In genomic region chr17:42458497-42459255, GRCh38 we compare ENCODE assay signal across 8 cellular contexts. TPM values are rescaled to one million over a fixed set of nuclear protein-coding genes. Genes with fewer than 3 reads are reported as not detected.
A peak's percentile ranks its signal among the peaks of the same experiment; 100 is the strongest.
DNase-seq lines count a peak whose midpoint lies in the region; ATAC-seq and TF ChIP-seq lines count a peak whose summit lies in the region.

Gene ATP6V0A1 (plus strand): TSS chr17:42458878. CDS start chr17:42460895, 2,017 bp downstream.

- no peaks in the 10 kb centered on the region for H3K9me2 ChIP-seq in Loucy (replicated peaks; ENCODE audit: low read depth, low read length)

- DNase-seq in DMS114 treated with DMSO at 0.1 percent for 48 hours (lab: John Stamatoyannopoulos, UW; ENCODE audit: unreplicated experiment), result peak; percentile 76
- peak; percentile 66 to 91 for DNase-seq in SJSA1 (ENCODE audit: low read depth in 1 of 2, low spot score in 2 of 2)
- DNase-seq in activated naive CD4-positive, alpha-beta T cell (lab: John Stamatoyannopoulos, UW), result peak; percentile 64 to 85 (median 73)
- peak; percentile 73 for DNase-seq in foreskin melanocyte
- DNase-seq in neural progenitor cell (ENCODE audit: low spot score), result peak; percentile 93

- H3K79me2 ChIP-seq in Loucy (ENCODE audit: insufficient read depth, low read length), result no peaks in the 10 kb centered on the region
- peaks cover 19% of the 10 kb centered on the region for H3K79me2 ChIP-seq in neural progenitor cell (ENCODE audit: low read depth)

- peak within 1 kb of the TSS; percentile 78 for H3K4me3 ChIP-seq in Loucy (ENCODE audit: low read length, poor library complexity, severe bottlenecking)
- H3K4me3 ChIP-seq in SJSA1, result peak within 1 kb of the TSS; percentile 48
- peak within 1 kb of the TSS; percentile 70 for H3K4me3 ChIP-seq in neural progenitor cell
- H3K4me3 ChIP-seq in stomach smooth muscle (ENCODE audit: low read length in 2 of 2), result peak within 1 kb of the TSS; percentile 93 to 94

- H3K36me3 Mint-ChIP-seq in neural progenitor cell, result peaks cover 5% of the 10 kb centered on the region

- no peaks in the 10 kb centered on the region for H3K9me3 ChIP-seq in Loucy (ENCODE audit: insufficient read depth, low read depth, low read length)
- no peaks in the 10 kb centered on the region for H3K9me3 ChIP-seq in SJSA1 (replicated peaks)
- H3K9me3 ChIP-seq in neural progenitor cell (ENCODE audit: low read depth), result no peaks in the 10 kb centered on the region
- H3K9me3 ChIP-seq in stomach smooth muscle (ENCODE audit: control insufficient read depth in 2 of 2, low read length in 2 of 2), result no peaks in the 10 kb centered on the region

- H3K36me3 ChIP-seq in Loucy (ENCODE audit: insufficient read depth, low read length) (no peaks in the 10 kb centered on the region), SJSA1 (peaks cover 17% of the 10 kb centered on the region), neural progenitor cell (no peaks in the 10 kb centered on the region), stomach smooth muscle (ENCODE audit: control insufficient read depth in 2 of 2, insufficient read depth in 2 of 2, low read length in 2 of 2) (peaks cover 6 to 9% of the 10 kb centered on the region in 2 donors)

- H3K9ac ChIP-seq in Loucy (ENCODE audit: low read depth, low read length, poor library complexity, severe bottlenecking), result peak within 1 kb of the TSS; percentile 62
- H3K9ac ChIP-seq in neural progenitor cell, result peak within 1 kb of the TSS; percentile 40
- H3K9ac ChIP-seq in stomach smooth muscle (ENCODE audit: low read length in 2 of 2), result peak within 1 kb of the TSS; percentile 96 to 97

- H3K4me1 Mint-ChIP-seq in neural progenitor cell, result peaks cover 24% of the 10 kb centered on the region

- H3K27me3 ChIP-seq in Loucy (ENCODE audit: insufficient read depth, low read length, poor library complexity, severe bottlenecking) (no peaks in the 10 kb centered on the region), SJSA1 (replicated peaks) (no peaks in the 10 kb centered on the region), neural progenitor cell (no peaks in the 10 kb centered on the region), stomach smooth muscle (ENCODE audit: control insufficient read depth in 1 of 2, insufficient read depth in 2 of 2, low read length in 2 of 2) (no peaks in the 10 kb centered on the region)

- H4K20me1 ChIP-seq in Loucy (ENCODE audit: insufficient read depth, low read length, poor library complexity, severe bottlenecking), result peaks cover 3% of the 10 kb centered on the region
- H4K20me1 ChIP-seq in neural progenitor cell (ENCODE audit: low read depth), result peaks cover 17% of the 10 kb centered on the region

- peak; percentile 76 for ATAC-seq in GM21737 (IDR thresholded peaks at IDR 0.05; ENCODE audit: unreplicated experiment)

- peak within 1 kb of the TSS; percentile 80 for H3K4me2 ChIP-seq in Loucy (ENCODE audit: low read depth, low read length, poor library complexity, severe bottlenecking)
- H3K4me2 ChIP-seq in neural progenitor cell, result peak within 1 kb of the TSS; percentile 80

- H2AFZ ChIP-seq in Loucy (ENCODE audit: low read length) (peak within 1 kb of the TSS; percentile 87), neural progenitor cell (replicated peaks) (peak within 1 kb of the TSS; percentile 78)

- H3K9me3 Mint-ChIP-seq in neural progenitor cell, result no peaks in the 10 kb centered on the region

- peaks cover 2% of the 10 kb centered on the region for H3K27me3 Mint-ChIP-seq in neural progenitor cell (ENCODE audit: insufficient read depth, low read depth)

- H3F3A ChIP-seq in Loucy (ENCODE audit: low read depth) (peaks cover 18% of the 10 kb centered on the region), neural progenitor cell (ENCODE audit: low read depth) (peaks cover 26% of the 10 kb centered on the region)

- H3K27ac Mint-ChIP-seq in neural progenitor cell, result peak within 1 kb of the TSS; percentile 95

- H3K4me1 ChIP-seq in Loucy (ENCODE audit: insufficient read depth, low read length, poor library complexity, severe bottlenecking) (peaks cover 38% of the 10 kb centered on the region), SJSA1 (replicated peaks) (peaks cover 17% of the 10 kb centered on the region), neural progenitor cell (peaks cover 8% of the 10 kb centered on the region), stomach smooth muscle (ENCODE audit: control insufficient read depth, insufficient read depth, low read length) (peaks cover 6% of the 10 kb centered on the region)

- H3K27ac ChIP-seq in SJSA1 (peak within 1 kb of the TSS; percentile 23), neural progenitor cell (no peak within 1 kb of the TSS), stomach smooth muscle (ENCODE audit: low read length) (peak within 1 kb of the TSS; percentile 96)

- peak within 1 kb of the TSS; percentile 97 for H3K4me3 Mint-ChIP-seq in neural progenitor cell

- TF ChIP-seq CTCF in Loucy (conservative IDR thresholded peaks at IDR 0.05; ENCODE audit: low read length) (no peak), neural progenitor cell (IDR thresholded peaks at IDR 0.05) (no peak)

RNA-seq across cellular contexts. Expression of gene ATP6V0A1, which starts in this region (rescaled TPM):
- total RNA-seq in SJSA1 (2014; rRNA removed; shearing (Covaris generic)), result 11.8 and 14.8 TPM in 2 replicates
- 30.9 and 40.4 TPM in 2 replicates for total RNA-seq in neural progenitor cell (ENCODE audit: low replicate concordance)

Comparison
In these comparisons a context has a peak if more than half of its experiments do, and no peak if none do; other contexts are left out.
1. H3K9ac ChIP-seq: peak in every context shown above with its lines; median percentile 96 in stomach smooth muscle; 62 in Loucy; 40 in neural progenitor cell.